In genomic region chr3:109018828-109019227, GRCh38 we compare ENCODE assay signal across 14 cellular contexts.
A peak's percentile ranks its signal among the peaks of the same experiment; 100 is the strongest.
DNase-seq lines count a peak whose midpoint lies in the region; FAIRE-seq and TF ChIP-seq lines count a peak whose summit lies in the region.
"Had no signal": no experiment of that assay in that cellular context is flagged by ENCODE, and none has a peak within 500 bp of the region (broad histone marks: within the 10 kb centered on the region; RNA-seq: fewer than 3 reads in every experiment).

No MANE protein-coding gene starts in this region.

- 0 out of 2 replicates have a peak, but pooled peaks have one; percentile 5 for TF ChIP-seq CTCF in BJ (IDR thresholded peaks at IDR 0.05; ENCODE audit: insufficient read depth, low read depth, low read length)
- peak; percentile 30 for TF ChIP-seq CTCF in GM12865 (IDR thresholded peaks at IDR 0.05; ENCODE audit: insufficient read depth, low read depth, low read length, missing control alignments)
- peak in 2 of 3 experiments; percentile 4 to 12; a peak in 2 of 4 replicates for TF ChIP-seq CTCF in H1 (IDR thresholded peaks at IDR 0.05; ENCODE audit: control extremely low read depth in 1 of 3, insufficient read depth in 1 of 3, low read depth in 1 of 3, low read length in 3 of 3)

- no peak for DNase-seq in BJ (ENCODE audit: low read depth)
- peak; percentile 5 for DNase-seq in GM12865 (ENCODE audit: low read depth)
- peak; percentile 11 for DNase-seq in NCI-H146 treated with DMSO at 0.1 percent for 48 hours (lab: John Stamatoyannopoulos, UW; ENCODE audit: unreplicated experiment)
- no peak for DNase-seq in H1 (ENCODE audit: low read depth in 1 of 2, low spot score in 2 of 2)
- DNase-seq in NCI-H2107 treated with DMSO at 0.1 percent for 48 hours (lab: John Stamatoyannopoulos, UW; ENCODE audit: unreplicated experiment) = no peak
- no peak for DNase-seq in NCI-H1048 (lab: John Stamatoyannopoulos, UW)
- DNase-seq in GF-D8 (lab: John Stamatoyannopoulos, UW) = no peak
- DNase-seq in HK-2 (ENCODE audit: unreplicated experiment) = no peak
- DNase-seq: activated T-cell treated with anti-CD3 and anti-CD28 coated beads, Interleukin-2, amount 50 U/mL, for 48 hours; amniotic stem cell; CD4-positive, alpha-beta memory T cell; colonic mucosa; NCI-H2029; sigmoid colon had no signal

- H3K9me3 ChIP-seq in H1 (ENCODE audit: insufficient read depth in 2 of 2, low read depth in 1 of 2, low read length in 1 of 2) = no peaks in the 10 kb centered on the region
- H3K9me3 ChIP-seq: colonic mucosa, sigmoid colon had no signal

- H3K4ac ChIP-seq in H1 (replicated peaks; ENCODE audit: insufficient read length, low read depth, low read length) = no peak overlapping the region

- no peak overlapping the region for H3K4me2 ChIP-seq in H1 (ENCODE audit: insufficient read depth in 1 of 2, low read depth in 2 of 2, low read length in 2 of 2)

- H2AFZ ChIP-seq in H1 (ENCODE audit: low read length) = peak overlapping the region; percentile 50; the same call in 1 of the 2 replicates

- no peak overlapping the region for H3K23ac ChIP-seq in H1 (ENCODE audit: insufficient read length)

- H4K20me1 ChIP-seq in H1 (replicated peaks in 1 of 2; ENCODE audit: control insufficient read depth in 1 of 2, insufficient read depth in 2 of 2, low read length in 2 of 2) = no peaks in the 10 kb centered on the region

- TF ChIP-seq POLR2A in H1 (IDR thresholded peaks at IDR 0.05; ENCODE audit: control extremely low read depth in 1 of 2, low read depth in 2 of 2, low read length in 2 of 2) = no peak

- no peaks in the 10 kb centered on the region for H3K79me1 ChIP-seq in H1 (ENCODE audit: low read depth, low read length)

- no peaks in the 10 kb centered on the region for H3K4me1 ChIP-seq in H1 (replicated peaks in 1 of 4; ENCODE audit: control insufficient read depth in 3 of 4, insufficient read depth in 4 of 4, low read length in 3 of 4)
- H3K4me1 ChIP-seq: colonic mucosa, sigmoid colon had no signal

- no peak overlapping the region for H3K18ac ChIP-seq in H1 (ENCODE audit: extremely low read depth, low read length)

- H2BK5ac ChIP-seq in H1 (ENCODE audit: low read depth, low read length) = no peak overlapping the region

- no peak for FAIRE-seq in H1 (lab: Jason Lieb, UNC)

- H3K4me3 ChIP-seq in BJ (ENCODE audit: low read depth, low read length) = no peak overlapping the region
- no peak overlapping the region for H3K4me3 ChIP-seq in GM12865 (ENCODE audit: low read depth, low read length)
- H3K4me3 ChIP-seq in H1 (ENCODE audit: extremely low read depth in 1 of 4, insufficient read depth in 2 of 4, low read depth in 3 of 4, low read length in 4 of 4) = no peak overlapping the region
- H3K4me3 ChIP-seq: colonic mucosa, sigmoid colon had no signal

- H3K23me2 ChIP-seq in H1 (ENCODE audit: low read depth, low read length) = no peaks in the 10 kb centered on the region; the same call in 1 of the 2 replicates

- H2BK15ac ChIP-seq in H1 (ENCODE audit: low read length) = no peak overlapping the region

- no peaks in the 10 kb centered on the region for H3K79me2 ChIP-seq in H1 (ENCODE audit: control insufficient read depth in 1 of 2, insufficient read depth in 2 of 2, low read length in 2 of 2)

- H4K5ac ChIP-seq in H1 (ENCODE audit: insufficient read length, low read depth, low read length) = no peak overlapping the region

- POLR2A ChIA-PET in BJ (lab: Charles Lee) = no interaction called here
- POLR2A ChIA-PET in H1 (lab: Charles Lee; ENCODE audit: partially characterized antibody) = no interaction called here

- H2AK5ac ChIP-seq in H1 (ENCODE audit: low read depth, low read length) = no peak overlapping the region

- no peak overlapping the region for H2BK20ac ChIP-seq in H1 (ENCODE audit: low read length)

- no peak overlapping the region for H3K14ac ChIP-seq in H1 (ENCODE audit: insufficient read length)

- peak; percentile 30 to 38 for TF ChIP-seq RAD21 in H1 (IDR thresholded peaks at IDR 0.05 in 1 of 2, conservative IDR thresholded peaks at IDR 0.05 in 1 of 2; ENCODE audit: low read depth in 2 of 2, low read length in 2 of 2)

- WGBS in H1 (ENCODE audit: extremely low coverage in 1 of 2, insufficient coverage in 1 of 2, insufficient read length in 1 of 2, insufficient replicate concordance in 2 of 2, low coverage in 1 of 2, low lambda C conversion rate in 2 of 2, missing lambda C conversion rate in 1 of 2), 2 experiments = 81% methylated on average over 4 of the region's 6 CpGs; no CpG with 5 or more reads in 1 of the 2 experiments

- no peak overlapping the region for H2BK120ac ChIP-seq in H1 (replicated peaks; ENCODE audit: low read depth, low read length)

- H4K91ac ChIP-seq in H1 (replicated peaks; ENCODE audit: insufficient read length, low read length) = no peak overlapping the region

- H4K8ac ChIP-seq in H1 (ENCODE audit: extremely low read depth, insufficient read depth, low read length) = no peak overlapping the region; the same call in 1 of the 2 replicates

- no peak overlapping the region for H3K56ac ChIP-seq in H1 (replicated peaks; ENCODE audit: insufficient read length, low read depth, low read length)

- H3K36me3 ChIP-seq in BJ (ENCODE audit: control insufficient read depth, insufficient read depth, low read length) (no peaks in the 10 kb centered on the region), H1 (ENCODE audit: control insufficient read depth in 2 of 4, insufficient read depth in 4 of 4, low read length in 3 of 4) (no peaks in the 10 kb centered on the region)
- H3K36me3 ChIP-seq: colonic mucosa, sigmoid colon had no signal

- CTCF ChIA-PET in BJ (lab: Yijun Ruan, JAX) = interaction anchor here (0.6 to 1.1 kb wide), 2 partner anchors 58 to 356 kb away, joined by 3 to 4 read pairs; no protein-coding TSS in a partner anchor
- CTCF ChIA-PET in H1 (lab: Charles Lee; ENCODE audit: partially characterized antibody) = interaction anchor here (0.6 to 2.5 kb wide), 13 partner anchors 8 to 199 kb away, joined by 3 to 11 read pairs (median 3); no protein-coding TSS in a partner anchor

- no peak overlapping the region for H2BK12ac ChIP-seq in H1 (ENCODE audit: low read depth, low read length)

- H3K27ac ChIP-seq in H1 (ENCODE audit: low read depth, low read length) = no peak overlapping the region
- H3K27ac ChIP-seq: colonic mucosa, sigmoid colon had no signal

- TF ChIP-seq EP300 in H1 (IDR thresholded peaks at IDR 0.05; ENCODE audit: borderline replicate concordance in 1 of 2, low read depth in 2 of 2, low read length in 2 of 2) = no peak

- H3K9ac ChIP-seq in H1 (replicated peaks in 1 of 4; ENCODE audit: extremely low read depth in 1 of 4, low read depth in 3 of 4, low read length in 3 of 4) = no peak overlapping the region

- H3K27me3 ChIP-seq in BJ (ENCODE audit: control insufficient read depth, insufficient read depth, low read length) (no peaks in the 10 kb centered on the region), H1 (replicated peaks in 1 of 4; ENCODE audit: control insufficient read depth in 3 of 4, extremely low read depth in 1 of 4, insufficient read depth in 3 of 4, low read length in 3 of 4) (no peaks in the 10 kb centered on the region)
- H3K27me3 ChIP-seq: colonic mucosa, sigmoid colon had no signal

TF ChIP-seq in H1, 55 proteins besides CTCF, POLR2A, EP300 and RAD21:
- TF ChIP-seq KDM5A (IDR thresholded peaks at IDR 0.05; ENCODE audit: low read length) (no peak), CEBPB (IDR thresholded peaks at IDR 0.05; ENCODE audit: low read depth, low read length) (peak; percentile 50; the same call in 1 of the 2 replicates)

Comparison
In these comparisons a context has a peak if more than half of its experiments do, and no peak if none do; other contexts are left out.
1. DNase-seq: peak in GM12865 (single experiment) and NCI-H146 treated with DMSO at 0.1 percent for 48 hours (single experiment); none in BJ (single experiment), H1 (0 of 2), NCI-H2107 treated with DMSO at 0.1 percent for 48 hours (single experiment), NCI-H1048 (single experiment), GF-D8 (single experiment) and HK-2 (single experiment).
2. Peak in every context shown above with its lines, with median percentiles within 50 percentile points of each other: CTCF ChIP-seq.